Comparison of ENCODE assay signal across 8 cellular contexts in genomic region chr1:227946624-227947424, GRCh38.
DNase-seq lines count a peak whose midpoint lies in the region; ATAC-seq lines count a peak whose summit lies in the region.

No MANE protein-coding gene starts in this region.

- peaks cover 53% of the 10 kb centered on the region for H3K27me3 Mint-ChIP-seq in dendritic cell treated with granulocyte-macrophage colony-stimulating factor and Interleukin-4, amounts not matched to agents 40 ng/mL and 50 ng/mL, for 4 days

- no peak overlapping the region for H3K27ac Mint-ChIP-seq in dendritic cell treated with granulocyte-macrophage colony-stimulating factor and Interleukin-4, amounts not matched to agents 40 ng/mL and 50 ng/mL, for 4 days

- H3K9me3 Mint-ChIP-seq in dendritic cell treated with granulocyte-macrophage colony-stimulating factor and Interleukin-4, amounts not matched to agents 40 ng/mL and 50 ng/mL, for 4 days: no peaks in the 10 kb centered on the region

- H3K36me3 Mint-ChIP-seq in dendritic cell treated with granulocyte-macrophage colony-stimulating factor and Interleukin-4, amounts not matched to agents 40 ng/mL and 50 ng/mL, for 4 days (ENCODE audit: low read depth): no peaks in the 10 kb centered on the region

- ATAC-seq in GM21576 (IDR thresholded peaks at IDR 0.05; ENCODE audit: unreplicated experiment): peak; percentile 64

- peaks cover 6% of the 10 kb centered on the region for H3K4me1 Mint-ChIP-seq in dendritic cell treated with granulocyte-macrophage colony-stimulating factor and Interleukin-4, amounts not matched to agents 40 ng/mL and 50 ng/mL, for 4 days (ENCODE audit: low read depth)

- DNase-seq in D341Med (ENCODE audit: low spot score) (peak; percentile 91), NCI-H1694 (lab: John Stamatoyannopoulos, UW) (peak; percentile 36), left kidney (ENCODE audit: low read depth, low spot score) (peak; percentile 93), foreskin melanocyte (no peak)
- DNase-seq in activated CD4-positive, CD25-positive, alpha-beta regulatory T cell treated with anti-CD3 and anti-CD28 coated beads, Interleukin-2, amount 50 U/mL, for 72 hours: peak; percentile 65
- DNase-seq in stimulated activated CD4-positive, alpha-beta T cell treated with anti-CD3 and anti-CD28 coated beads, Interleukin-1b, Interleukin-23, amount 100 ng/mL, for 48 hours: peak; percentile 37

- peak overlapping the region; percentile 35 for H3K4me3 Mint-ChIP-seq in dendritic cell treated with granulocyte-macrophage colony-stimulating factor and Interleukin-4, amounts not matched to agents 40 ng/mL and 50 ng/mL, for 4 days

- intact Hi-C loops in dendritic cell treated with granulocyte-macrophage colony-stimulating factor and Interleukin-4, amounts not matched to agents 40 ng/mL and 50 ng/mL, for 4 days (cut with micrococcal nuclease): loop anchor here (1.0 to 2.0 kb wide), 2 partner anchors 185 to 464 kb away; no protein-coding TSS in a partner anchor
